8 cellular contexts compared by ENCODE assay signal in the genomic region with DNA sequence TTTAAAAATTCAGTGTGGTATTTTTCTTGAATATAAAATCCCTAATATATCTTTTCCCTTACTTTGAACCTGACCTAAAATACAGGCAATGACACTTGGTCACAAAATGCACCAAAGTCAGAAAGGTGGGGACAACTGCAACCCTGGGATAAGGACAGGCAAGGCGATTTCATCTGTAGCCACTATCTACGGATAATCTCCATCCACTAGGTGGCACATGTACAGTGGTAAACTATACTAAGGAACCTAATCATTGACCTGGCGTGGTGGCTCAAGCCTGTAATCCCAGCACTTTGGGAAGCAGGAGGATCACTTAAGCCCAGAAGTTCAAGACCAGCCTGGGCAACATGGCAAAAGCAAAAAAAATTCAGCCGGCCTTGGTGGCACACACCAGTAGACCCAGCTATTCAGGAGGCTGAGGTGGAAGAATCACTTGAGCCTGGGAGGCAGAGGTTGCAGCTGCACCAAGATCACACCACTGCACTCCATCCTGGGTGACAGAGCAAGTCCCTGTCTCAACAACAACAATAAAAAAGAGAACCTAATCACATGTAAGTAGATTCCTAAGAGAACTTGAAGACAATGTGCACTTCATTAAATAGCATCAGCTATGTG.
DNase-seq lines count a peak whose midpoint lies in the region; ATAC-seq, FAIRE-seq and TF ChIP-seq lines count a peak whose summit lies in the region.

No MANE protein-coding gene starts in this region.

- H3K27me3 ChIP-seq in CD8-positive, alpha-beta memory T cell (ENCODE audit: insufficient read depth, low read length, poor library complexity, severe bottlenecking), result no peaks in the 10 kb centered on the region
- H3K27me3 ChIP-seq in OCI-LY3 (ENCODE audit: low read depth, low read length) (no peaks in the 10 kb centered on the region), left lung (no peaks in the 10 kb centered on the region)

- peak overlapping the region; percentile 23 to 94 (median 79) for H3K27ac Mint-ChIP-seq in CD8-positive, alpha-beta memory T cell

- H3K4me2 ChIP-seq in OCI-LY3 (ENCODE audit: low read length), result peak overlapping the region; percentile 58

- no peaks in the 10 kb centered on the region for H3K9me3 Mint-ChIP-seq in CD8-positive, alpha-beta memory T cell

- no peaks in the 10 kb centered on the region for H3K9me3 ChIP-seq in CD8-positive, alpha-beta memory T cell (ENCODE audit: low read length)
- H3K9me3 ChIP-seq in OCI-LY3 (ENCODE audit: insufficient read depth, low read length) (no peaks in the 10 kb centered on the region), left lung (no peaks in the 10 kb centered on the region)

- POLR2A ChIA-PET in CD8-positive, alpha-beta memory T cell (lab: Charles Lee), result interaction anchor here (2.1 kb wide), 1 partner anchor 99 kb away, joined by 6 read pairs; no protein-coding TSS in a partner anchor

- peak in 3 of 5 donors; percentile 6 to 37 (median 11) for DNase-seq in CD8-positive, alpha-beta memory T cell
- peak; percentile 23 for DNase-seq in central memory CD4-positive, alpha-beta T cell
- DNase-seq in left lung (no peak), urothelium cell line (ENCODE audit: low spot score) (peak; percentile 2), NK-92 (lab: John Stamatoyannopoulos, UW; ENCODE audit: unreplicated experiment) (no peak)

- ATAC-seq in GM18861 (IDR thresholded peaks at IDR 0.05; ENCODE audit: unreplicated experiment) (peak; percentile 66), HG03342 (IDR thresholded peaks at IDR 0.05; ENCODE audit: unreplicated experiment) (peak; percentile 54), left lung (peak; percentile 83)

- TF ChIP-seq CTCF in OCI-LY3 (IDR thresholded peaks at IDR 0.05; ENCODE audit: low read depth, low read length) (peak; percentile 68), left lung (IDR thresholded peaks at IDR 0.05) (peak; percentile 34 to 48)

- intact Hi-C loops in left lung (cut with DNase I), result no loop called here

- H3K27me3 Mint-ChIP-seq in CD8-positive, alpha-beta memory T cell, result no peaks in the 10 kb centered on the region

- CTCF ChIA-PET in CD8-positive, alpha-beta memory T cell (lab: Charles Lee), result interaction anchor here (0.7 to 2.9 kb wide), 9 partner anchors 9 to 370 kb away, joined by 3 to 13 read pairs (median 4); no protein-coding TSS in a partner anchor

- H3K36me3 Mint-ChIP-seq in CD8-positive, alpha-beta memory T cell, result peaks cover 0 to 2% (median 0%) of the 10 kb centered on the region in 3 donors

- no peak overlapping the region for H3K9ac ChIP-seq in OCI-LY3 (ENCODE audit: low read length)

- peaks cover 67% of the 10 kb centered on the region for H4K20me1 ChIP-seq in OCI-LY3 (ENCODE audit: insufficient read depth, low read length)

- no peak overlapping the region for H2AFZ ChIP-seq in OCI-LY3 (ENCODE audit: low read depth, low read length)

- no peak overlapping the region for H3K27ac ChIP-seq in CD8-positive, alpha-beta memory T cell (ENCODE audit: low read depth, low read length)
- H3K27ac ChIP-seq in OCI-LY3 (ENCODE audit: low read length), result no peak overlapping the region
- H3K27ac ChIP-seq in left lung, result no peak overlapping the region

- no peaks in the 10 kb centered on the region for H3K36me3 ChIP-seq in CD8-positive, alpha-beta memory T cell (ENCODE audit: insufficient read depth, low read length)
- H3K36me3 ChIP-seq in OCI-LY3 (replicated peaks; ENCODE audit: low read depth, low read length) (no peaks in the 10 kb centered on the region), left lung (no peaks in the 10 kb centered on the region)

- peaks cover 25% of the 10 kb centered on the region for H3K4me1 ChIP-seq in CD8-positive, alpha-beta memory T cell (ENCODE audit: insufficient read depth, low read length)
- H3K4me1 ChIP-seq in OCI-LY3 (ENCODE audit: low read length) (peaks cover 22% of the 10 kb centered on the region), left lung (peaks cover 10 to 63% of the 10 kb centered on the region in 2 donors)

- peaks cover 47 to 75% (median 73%) of the 10 kb centered on the region in 3 donors for H3K4me1 Mint-ChIP-seq in CD8-positive, alpha-beta memory T cell

- peaks cover 44% of the 10 kb centered on the region for H3K79me2 ChIP-seq in OCI-LY3 (ENCODE audit: low read length)

- H3K4me3 Mint-ChIP-seq in CD8-positive, alpha-beta memory T cell, result peak overlapping the region; percentile 63 to 86 (median 79)

- no peak overlapping the region for H3K4me3 ChIP-seq in CD8-positive, alpha-beta memory T cell (ENCODE audit: low read length)
- H3K4me3 ChIP-seq in OCI-LY3 (ENCODE audit: low read length) (no peak overlapping the region), left lung (no peak overlapping the region)

- no peak for FAIRE-seq in urothelium cell line (lab: Jason Lieb, UNC)

Comparison
In these comparisons a context has a peak if more than half of its experiments do, and no peak if none do; other contexts are left out.
1. DNase-seq: peak in CD8-positive, alpha-beta memory T cell (3 of 5), central memory CD4-positive, alpha-beta T cell (single experiment) and urothelium cell line (single experiment); none in left lung (0 of 2) and NK-92 (single experiment).
2. Peak in every context shown above with its lines, with median percentiles within 50 percentile points of each other: ATAC-seq.